Comparison of ENCODE assay signal across 16 cellular contexts in genomic region chr22:26781591-26781990, GRCh38.
DNase-seq lines count a peak whose midpoint lies in the region; ATAC-seq and TF ChIP-seq lines count a peak whose summit lies in the region.
"Had no signal": no experiment of that assay in that cellular context is flagged by ENCODE, and none has a peak within 500 bp of the region (broad histone marks: within the 10 kb centered on the region; RNA-seq: fewer than 3 reads in every experiment).

No MANE protein-coding gene starts in this region.

- intact Hi-C loops in activated naive CD4-positive, alpha-beta T cell treated with anti-CD3 and anti-CD28 coated beads for 36 hours (cut with micrococcal nuclease), result no loop called here

- TF ChIP-seq CTCF in SK-N-SH (IDR thresholded peaks at IDR 0.05) (no peak), neural cell (IDR thresholded peaks at IDR 0.05; ENCODE audit: poor library complexity, severe bottlenecking) (no peak)

- TF ChIP-seq RAD21 in SK-N-SH (IDR thresholded peaks at IDR 0.05; ENCODE audit: low read length) (no peak), neural cell (conservative IDR thresholded peaks at IDR 0.05) (no peak)

- no peaks in the 10 kb centered on the region for H3K4me1 Mint-ChIP-seq in activated naive CD4-positive, alpha-beta T cell treated with anti-CD3 and anti-CD28 coated beads for 36 hours (ENCODE audit: low read depth)

- H3K9ac ChIP-seq in SK-N-SH, result no peak overlapping the region
- H3K9ac ChIP-seq in neural cell (ENCODE audit: low read length), result peak overlapping the region; percentile 12

- H3K27ac ChIP-seq in SK-N-SH (ENCODE audit: low read depth in 2 of 2, low read length in 1 of 2) (no peak overlapping the region; a peak in 1 of 4 replicates), neural cell (ENCODE audit: low read length) (no peak overlapping the region)

- H3K36me3 Mint-ChIP-seq in activated naive CD4-positive, alpha-beta T cell treated with anti-CD3 and anti-CD28 coated beads for 36 hours (ENCODE audit: low read depth), result peaks cover 43% of the 10 kb centered on the region

- H3K4me1 ChIP-seq in SK-N-SH (ENCODE audit: control insufficient read depth in 1 of 2, insufficient read depth in 2 of 2, low read depth in 1 of 2, low read length in 1 of 2), result peaks cover 0 to 20% of the 10 kb centered on the region in 2 experiments; a peak in 1 of 4 replicates

- H3K27me3 Mint-ChIP-seq in activated naive CD4-positive, alpha-beta T cell treated with anti-CD3 and anti-CD28 coated beads for 36 hours (ENCODE audit: low read depth), result no peaks in the 10 kb centered on the region

- H3K4me2 ChIP-seq in SK-N-SH (no peak overlapping the region), neural cell (ENCODE audit: low read length) (no peak overlapping the region)

- H2AFZ ChIP-seq in SK-N-SH (ENCODE audit: low read depth) (no peak overlapping the region), neural cell (ENCODE audit: low read depth, low read length) (no peak overlapping the region)

- H4K20me1 ChIP-seq in SK-N-SH (ENCODE audit: insufficient read depth) (no peaks in the 10 kb centered on the region), neural cell (ENCODE audit: insufficient read depth) (no peaks in the 10 kb centered on the region)

- TF ChIP-seq EP300 in SK-N-SH (IDR thresholded peaks at IDR 0.05; ENCODE audit: borderline replicate concordance in 1 of 2, low read depth in 1 of 2, low read length in 1 of 2) (no peak), neural cell (conservative IDR thresholded peaks at IDR 0.05; ENCODE audit: poor library complexity, severe bottlenecking) (no peak)

- no peak overlapping the region for H3K4me3 Mint-ChIP-seq in activated naive CD4-positive, alpha-beta T cell treated with anti-CD3 and anti-CD28 coated beads for 36 hours
- H3K4me3 Mint-ChIP-seq: CD14-positive monocyte; CD8-positive, alpha-beta T cell had no signal

- H3K36me3 ChIP-seq in SK-N-SH (replicated peaks in 1 of 2; ENCODE audit: control insufficient read depth in 1 of 2, insufficient read depth in 2 of 2, low read length in 1 of 2) (peaks cover 2 to 5% of the 10 kb centered on the region in 2 experiments), neural cell (ENCODE audit: insufficient read depth, low read length) (no peaks in the 10 kb centered on the region)
- H3K36me3 ChIP-seq: HAP-1 had no signal

- H3F3A ChIP-seq in SK-N-SH (replicated peaks; ENCODE audit: insufficient read depth) (no peaks in the 10 kb centered on the region), neural cell (ENCODE audit: insufficient read depth, low read length, poor library complexity, severe bottlenecking) (no peaks in the 10 kb centered on the region)

- DNase-seq in SK-N-SH (peak; percentile 62), NCI-H526 (lab: John Stamatoyannopoulos, UW) (peak; percentile 88 to 95), amygdala (lab: John Stamatoyannopoulos, UW) (no peak)
- DNase-seq in activated naive CD4-positive, alpha-beta T cell treated with anti-CD3 and anti-CD28 coated beads for 36 hours, result no peak
- DNase-seq: CD8-positive, alpha-beta T cell; COR-L47; DMS153; DMS79 treated with DMSO at 0.1 percent for 48 hours; EL; GDM1 had no signal

- ATAC-seq in SK-N-SH treated with all-trans-retinoic acid at 6 μM for 48 hours, result no peak
- ATAC-seq in HG03280 (IDR thresholded peaks at IDR 0.05; ENCODE audit: unreplicated experiment), result no peak
- ATAC-seq: CD8-positive, alpha-beta T cell; HepG2 had no signal

- H3K27me3 ChIP-seq in SK-N-SH (ENCODE audit: insufficient read depth), result no peaks in the 10 kb centered on the region
- H3K27me3 ChIP-seq in neural cell (ENCODE audit: insufficient read depth, low read depth, low read length), result no peaks in the 10 kb centered on the region

- POLR2A ChIA-PET in SK-N-SH (lab: Yijun Ruan, JAX), result no interaction called here

- 80% methylated on average over 8 of the region's 15 CpGs for WGBS in SK-N-SH (ENCODE audit: low lambda C conversion rate)

- no peak overlapping the region for H3K27ac Mint-ChIP-seq in activated naive CD4-positive, alpha-beta T cell treated with anti-CD3 and anti-CD28 coated beads for 36 hours
- H3K27ac Mint-ChIP-seq: CD14-positive monocyte; CD8-positive, alpha-beta T cell had no signal

- H3K79me2 ChIP-seq in SK-N-SH (ENCODE audit: insufficient read depth) (no peaks in the 10 kb centered on the region), neural cell (replicated peaks; ENCODE audit: insufficient read depth, low read length) (no peaks in the 10 kb centered on the region)

- CTCF ChIA-PET in SK-N-SH (lab: Yijun Ruan, JAX), result interaction anchor here (1.5 kb wide), 1 partner anchor 25 kb away, joined by 4 read pairs; no protein-coding TSS in a partner anchor
- CTCF ChIA-PET in activated naive CD4-positive, alpha-beta T cell treated with anti-CD3 and anti-CD28 coated beads for 36 hours (lab: Charles Lee), result no interaction called here

- H3K4me3 ChIP-seq in SK-N-SH (ENCODE audit: low read depth in 2 of 2, low read length in 1 of 2) (no peak overlapping the region), neural cell (ENCODE audit: low read length) (no peak overlapping the region)
- H3K4me3 ChIP-seq: HAP-1 had no signal

- H3K9me2 ChIP-seq in SK-N-SH (no peaks in the 10 kb centered on the region), neural cell (ENCODE audit: insufficient read depth, low read length) (no peaks in the 10 kb centered on the region)

- no peaks in the 10 kb centered on the region for H3K9me3 ChIP-seq in SK-N-SH
- no peaks in the 10 kb centered on the region for H3K9me3 ChIP-seq in neural cell (ENCODE audit: low read length)
- H3K9me3 ChIP-seq: HAP-1 had no signal

- peaks cover 6% of the 10 kb centered on the region for H3K9me3 Mint-ChIP-seq in activated naive CD4-positive, alpha-beta T cell treated with anti-CD3 and anti-CD28 coated beads for 36 hours
- H3K9me3 Mint-ChIP-seq: CD8-positive, alpha-beta T cell had no signal

TF ChIP-seq in SK-N-SH, 30 proteins besides CTCF, POLR2A, EP300 and RAD21 (continues in another document):
- TF ChIP-seq MAX (IDR thresholded peaks at IDR 0.05; ENCODE audit: low read depth) (no peak), USF1 (IDR thresholded peaks at IDR 0.05; ENCODE audit: borderline replicate concordance, low read depth) (no peak), FOXM1 (IDR thresholded peaks at IDR 0.05; ENCODE audit: low read depth) (no peak), RXRA (IDR thresholded peaks at IDR 0.05; ENCODE audit: borderline replicate concordance, low read depth) (no peak), GABPA (IDR thresholded peaks at IDR 0.05; ENCODE audit: low read depth) (no peak), JUND (IDR thresholded peaks at IDR 0.05) (no peak), EZH2phosphoT487 (IDR thresholded peaks at IDR 0.05; ENCODE audit: borderline replicate concordance, low read depth) (no peak)

TF ChIP-seq in SK-N-SH treated with all-trans-retinoic acid at 6 μM for 48 hours, 23 proteins besides CTCF, POLR2A, EP300 and RAD21 (continues in another document):
- TF ChIP-seq ZC3H10 (CRISPR knock-in tag; IDR thresholded peaks at IDR 0.05), result no peak
- TF ChIP-seq TSHZ2 (CRISPR knock-in tag; IDR thresholded peaks at IDR 0.05), result no peak
- TF ChIP-seq TOX (CRISPR knock-in tag; IDR thresholded peaks at IDR 0.05; ENCODE audit: borderline replicate concordance), result no peak

TF ChIP-seq in neural cell, 6 proteins besides CTCF, POLR2A, EP300 and RAD21:
- TF ChIP-seq REST (IDR thresholded peaks at IDR 0.05; ENCODE audit: borderline replicate concordance), result no peak
- no peak for TF ChIP-seq TAF1 (IDR thresholded peaks at IDR 0.05; ENCODE audit: low read depth)
- TF ChIP-seq EZH2 (IDR thresholded peaks at IDR 0.05; ENCODE audit: borderline replicate concordance, insufficient read depth, low read length, poor library complexity, severe bottlenecking), result no peak
- no peak for TF ChIP-seq POLR2AphosphoS5 (IDR thresholded peaks at IDR 0.05)
- no peak for TF ChIP-seq SMC3 (conservative IDR thresholded peaks at IDR 0.05; ENCODE audit: poor library complexity)
- no peak for TF ChIP-seq MXI1 (conservative IDR thresholded peaks at IDR 0.05; ENCODE audit: poor library complexity, severe bottlenecking)
TF ChIP-seq in neural cell: peak in this region for 0.

Comparison
In these comparisons a context has a peak if more than half of its experiments do, and no peak if none do; other contexts are left out.
1. DNase-seq: peak in SK-N-SH (single experiment) and NCI-H526 (2 of 2); none in activated naive CD4-positive, alpha-beta T cell treated with anti-CD3 and anti-CD28 coated beads for 36 hours (single experiment) and amygdala (0 of 56).